18 cellular contexts compared by ENCODE assay signal in genomic region chrX:24100713-24101112, GRCh38. TPM values are rescaled to one million over a fixed set of nuclear protein-coding genes. Genes with fewer than 3 reads are reported as not detected.
DNase-seq lines count a peak whose midpoint lies in the region; ATAC-seq and TF ChIP-seq lines count a peak whose summit lies in the region.
"Had no signal": no experiment of that assay in that cellular context is flagged by ENCODE, and none has a peak within 500 bp of the region (broad histone marks: within the 10 kb centered on the region; RNA-seq: fewer than 3 reads in every experiment).

No MANE protein-coding gene starts in this region.

- BruUV-seq in PC-3 (replicated peaks; lab: Mats Ljungman, UMichigan), result no TSS peak

- TF ChIP-seq CTCF in choroid plexus epithelial cell (conservative IDR thresholded peaks at IDR 0.05; ENCODE audit: low read depth, low read length) (no peak), PC-3 (conservative IDR thresholded peaks at IDR 0.05; ENCODE audit: low read depth, low read length) (no peak)

- no peak overlapping the region for H2AFZ ChIP-seq in PC-3 (ENCODE audit: low read length)

- H3K4me1 Mint-ChIP-seq in activated CD4-positive, alpha-beta T cell treated with anti-CD3 and anti-CD28 coated beads for 36 hours, result peaks cover 18% of the 10 kb centered on the region

- H3K27me3 Mint-ChIP-seq in activated CD4-positive, alpha-beta T cell treated with anti-CD3 and anti-CD28 coated beads for 36 hours, result no peaks in the 10 kb centered on the region
- H3K27me3 Mint-ChIP-seq: CD4-positive, CD25-positive, alpha-beta regulatory T cell; naive thymus-derived CD8-positive, alpha-beta T cell had no signal

- H3F3A ChIP-seq in PC-3 (ENCODE audit: low read length, unreplicated experiment), result no peaks in the 10 kb centered on the region

- POLR2A ChIA-PET in activated CD4-positive, alpha-beta T cell treated with anti-CD3 and anti-CD28 coated beads for 36 hours (lab: Charles Lee), result no interaction called here
- POLR2A ChIA-PET in PC-3 (lab: Charles Lee; ENCODE audit: unreplicated experiment), result no interaction called here

- intact Hi-C loops in activated CD4-positive, alpha-beta T cell treated with anti-CD3 and anti-CD28 coated beads for 36 hours (cut with DNase I, micrococcal nuclease), result loop anchor here in 1 of 2 experiments (5.0 kb wide), 1 partner anchor 42 kb away; no protein-coding TSS in a partner anchor
- intact Hi-C loops in PC-3 (cut with micrococcal nuclease), result no loop called here

- H3K9me3 ChIP-seq in PC-3 (ENCODE audit: low read length), result no peaks in the 10 kb centered on the region
- H3K9me3 ChIP-seq: left ventricle myocardium inferior, tibial nerve had no signal

- no peaks in the 10 kb centered on the region for H4K20me1 ChIP-seq in PC-3 (ENCODE audit: low read length)

- H3K79me2 ChIP-seq in PC-3 (ENCODE audit: low read length), result no peaks in the 10 kb centered on the region

- H3K4me3 Mint-ChIP-seq in activated CD4-positive, alpha-beta T cell treated with anti-CD3 and anti-CD28 coated beads for 36 hours, result no peak overlapping the region
- H3K4me3 Mint-ChIP-seq: CD4-positive, CD25-positive, alpha-beta regulatory T cell; naive thymus-derived CD8-positive, alpha-beta T cell had no signal

- H3K36me3 ChIP-seq in PC-3 (ENCODE audit: low read depth, low read length), result no peaks in the 10 kb centered on the region
- H3K36me3 ChIP-seq: left ventricle myocardium inferior, tibial nerve had no signal

- CTCF ChIA-PET in activated CD4-positive, alpha-beta T cell treated with anti-CD3 and anti-CD28 coated beads for 36 hours (lab: Charles Lee), result interaction anchor here (0.6 kb wide), 1 partner anchor 138 kb away, joined by 3 read pairs; no protein-coding TSS in a partner anchor
- CTCF ChIA-PET in PC-3 (lab: Charles Lee), result no interaction called here

- H3K4me2 ChIP-seq in PC-3 (ENCODE audit: low read length), result no peak overlapping the region

- H3K9ac ChIP-seq in PC-3 (ENCODE audit: low read length), result no peak overlapping the region

- H3K4me3 ChIP-seq in choroid plexus epithelial cell (ENCODE audit: low read depth, low read length), result no peak overlapping the region
- no peak overlapping the region for H3K4me3 ChIP-seq in PC-3 (ENCODE audit: low read length)
- H3K4me3 ChIP-seq: left ventricle myocardium inferior, tibial nerve had no signal

- no peak overlapping the region for H3K27ac Mint-ChIP-seq in activated CD4-positive, alpha-beta T cell treated with anti-CD3 and anti-CD28 coated beads for 36 hours
- H3K27ac Mint-ChIP-seq: activated naive CD4-positive, alpha-beta T cell treated with anti-CD3 and anti-CD28 coated beads, Interleukin-2, amount 50 U/mL, for 72 hours had no signal

- no peaks in the 10 kb centered on the region for H3K36me3 Mint-ChIP-seq in activated CD4-positive, alpha-beta T cell treated with anti-CD3 and anti-CD28 coated beads for 36 hours (ENCODE audit: low read depth)
- H3K36me3 Mint-ChIP-seq: activated naive CD4-positive, alpha-beta T cell treated with anti-CD3 and anti-CD28 coated beads, Interleukin-2, amount 50 U/mL, for 72 hours; naive thymus-derived CD8-positive, alpha-beta T cell had no signal

- H3K27ac ChIP-seq in PC-3 (ENCODE audit: low read length), result no peak overlapping the region
- H3K27ac ChIP-seq: left ventricle myocardium inferior, tibial nerve had no signal

- H3K9me3 Mint-ChIP-seq in activated CD4-positive, alpha-beta T cell treated with anti-CD3 and anti-CD28 coated beads for 36 hours (ENCODE audit: low read depth), result no peaks in the 10 kb centered on the region
- H3K9me3 Mint-ChIP-seq: activated naive CD4-positive, alpha-beta T cell treated with anti-CD3 and anti-CD28 coated beads, Interleukin-2, amount 50 U/mL, for 72 hours; CD4-positive, CD25-positive, alpha-beta regulatory T cell; naive thymus-derived CD8-positive, alpha-beta T cell had no signal

- peaks cover 11% of the 10 kb centered on the region for H3K4me1 ChIP-seq in PC-3 (ENCODE audit: insufficient read depth, low read length)
- H3K4me1 ChIP-seq: left ventricle myocardium inferior, tibial nerve had no signal

- no peaks in the 10 kb centered on the region for H3K27me3 ChIP-seq in PC-3 (ENCODE audit: low read length)
- H3K27me3 ChIP-seq: tibial nerve had no signal

- no peak for ATAC-seq in activated CD4-positive, alpha-beta T cell treated with anti-CD3 and anti-CD28 coated beads for 36 hours
- ATAC-seq in PC-3 (no peak), GM21825 (IDR thresholded peaks at IDR 0.05; ENCODE audit: unreplicated experiment) (no peak)
- ATAC-seq: activated naive CD4-positive, alpha-beta T cell treated with anti-CD3 and anti-CD28 coated beads, Interleukin-2, amount 50 U/mL, for 72 hours; esophagus mucosa; naive thymus-derived CD8-positive, alpha-beta T cell had no signal

- no peaks in the 10 kb centered on the region for H3K9me2 ChIP-seq in PC-3 (replicated peaks; ENCODE audit: low read length)

- DNase-seq in activated CD4-positive, alpha-beta T cell treated with anti-CD3 and anti-CD28 coated beads for 36 hours, result peak; percentile 6
- no peak for DNase-seq in activated CD4-positive, alpha-beta T cell treated with anti-CD3 and anti-CD28 coated beads for 1 hour
- DNase-seq in RPMI7951 (ENCODE audit: low read depth), result peak; percentile 36
- DNase-seq in choroid plexus epithelial cell (ENCODE audit: low read depth), result peak; percentile 57
- peak; percentile 11 for DNase-seq in renal cortical epithelial cell (ENCODE audit: low read depth)
- DNase-seq in occipital lobe (lab: John Stamatoyannopoulos, UW), result no peak
- no peak for DNase-seq in PC-3
- DNase-seq: CD4-positive, CD25-positive, alpha-beta regulatory T cell; left ventricle myocardium inferior; naive thymus-derived CD8-positive, alpha-beta T cell; NCI-H1048; NCI-H2171 treated with DMSO at 0.1 percent for 48 hours; retina; SHP77 had no signal

RNA-seq across cellular contexts. Expression of gene EIF2S3, which starts 46.0 kb away (rescaled TPM):
- total RNA-seq in activated CD4-positive, alpha-beta T cell treated with anti-CD3 and anti-CD28 coated beads for 36 hours, result 100 to 1,000 TPM; 316 to 336 TPM
- total RNA-seq in RPMI7951 (2014; rRNA removed; shearing (Covaris generic)), result 207 and 214 TPM in 2 replicates
- total RNA-seq in renal cortical epithelial cell (321 and 489 TPM in 2 replicates), occipital lobe (313 TPM), PC-3 (2014; rRNA removed) (178 and 201 TPM in 2 replicates)

RNA-seq across cellular contexts. Expression of gene ZFX, which starts 48.8 kb away (rescaled TPM):
- 10 to 100 TPM; 34.0 to 37.9 TPM for total RNA-seq in activated CD4-positive, alpha-beta T cell treated with anti-CD3 and anti-CD28 coated beads for 36 hours
- 36.9 and 37.6 TPM in 2 replicates for total RNA-seq in RPMI7951 (2014; rRNA removed; shearing (Covaris generic))
- 38.2 and 121 TPM in 2 replicates for total RNA-seq in renal cortical epithelial cell
- total RNA-seq in occipital lobe, result 72.2 TPM
- total RNA-seq in PC-3 (2014; rRNA removed), result 21.0 and 25.9 TPM in 2 replicates

Comparison
In these comparisons a context has a peak if more than half of its experiments do, and no peak if none do; other contexts are left out.
1. DNase-seq: peak in activated CD4-positive, alpha-beta T cell treated with anti-CD3 and anti-CD28 coated beads for 36 hours (single experiment), RPMI7951 (single experiment), choroid plexus epithelial cell (single experiment) and renal cortical epithelial cell (single experiment); none in activated CD4-positive, alpha-beta T cell treated with anti-CD3 and anti-CD28 coated beads for 1 hour (single experiment), occipital lobe (single experiment) and PC-3 (single experiment).